Comparison of ENCODE assay signal across 10 cellular contexts in the genomic region with DNA sequence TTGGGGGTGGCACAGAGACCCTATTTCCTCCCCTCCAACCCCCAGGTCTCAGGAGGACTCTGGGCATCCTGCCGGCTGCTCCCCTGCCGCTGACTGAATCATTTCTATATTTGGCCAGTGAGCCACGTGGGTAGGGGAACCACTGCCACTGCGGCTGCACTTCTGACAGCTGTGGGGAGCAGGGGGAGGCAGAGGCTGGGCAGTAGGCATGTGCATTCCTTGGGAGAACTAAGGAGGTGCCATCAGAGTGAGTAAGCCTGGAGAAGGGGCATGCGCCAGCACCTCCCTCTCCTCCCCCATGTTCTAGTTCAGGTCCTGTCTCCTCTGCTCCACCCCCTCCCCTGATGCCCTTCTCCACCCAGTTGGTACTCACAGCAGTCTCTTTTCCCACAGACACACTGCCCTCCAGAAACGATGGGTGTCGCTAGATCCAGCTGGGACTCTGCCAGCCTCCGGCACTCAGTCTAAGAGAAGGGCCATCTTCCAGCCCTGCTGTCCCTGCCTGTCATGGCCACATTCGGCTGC. TPM values are rescaled to one million over a fixed set of nuclear protein-coding genes. Genes with fewer than 3 reads are reported as not detected.
A peak's percentile ranks its signal among the peaks of the same experiment; 100 is the strongest.
DNase-seq lines count a peak whose midpoint lies in the region; ATAC-seq and TF ChIP-seq lines count a peak whose summit lies in the region.
"Had no signal": no experiment of that assay in that cellular context is flagged by ENCODE, and none has a peak within 500 bp of the region (broad histone marks: within the 10 kb centered on the region; RNA-seq: fewer than 3 reads in every experiment).

No MANE protein-coding gene starts in this region.

- peaks cover 3% of the 10 kb centered on the region for H3K27me3 Mint-ChIP-seq in chondrocyte (ENCODE audit: low read depth)

- H4K20me1 ChIP-seq in KMS-11 (ENCODE audit: insufficient read depth), result no peaks in the 10 kb centered on the region
- H4K20me1 ChIP-seq in osteoblast (ENCODE audit: insufficient read depth, low read length), result no peaks in the 10 kb centered on the region

- H3K9ac ChIP-seq in KMS-11, result peak overlapping the region; percentile 22; the same call in 1 of the 2 replicates

- H3K4me2 ChIP-seq in KMS-11 (peak overlapping the region; percentile 84), osteoblast (ENCODE audit: insufficient read depth, low read length) (peak overlapping the region; percentile 69)

- H3K36me3 ChIP-seq in KMS-11 (ENCODE audit: insufficient read depth) (no peaks in the 10 kb centered on the region), osteoblast (ENCODE audit: insufficient read depth, low read length) (no peaks in the 10 kb centered on the region)

- H3K9me3 Mint-ChIP-seq in chondrocyte (ENCODE audit: low read depth), result no peaks in the 10 kb centered on the region
- H3K9me3 Mint-ChIP-seq: stimulated activated naive CD8-positive, alpha-beta T cell treated with anti-CD3 and anti-CD28 coated beads, Interleukin-15, Interleukin-2, amounts not matched to agents 100 ng/mL and 50 ng/mL, for 24 hours had no signal

- H3K27ac Mint-ChIP-seq in chondrocyte (ENCODE audit: unreplicated experiment), result peak overlapping the region; percentile 90
- H3K27ac Mint-ChIP-seq: stimulated activated naive CD8-positive, alpha-beta T cell treated with anti-CD3 and anti-CD28 coated beads, Interleukin-15, Interleukin-2, amounts not matched to agents 100 ng/mL and 50 ng/mL, for 24 hours had no signal

- peak; percentile 46 for ATAC-seq in GM18517 (IDR thresholded peaks at IDR 0.05; ENCODE audit: unreplicated experiment)

- peaks cover 43% of the 10 kb centered on the region for H3K4me1 Mint-ChIP-seq in chondrocyte (ENCODE audit: low read depth)

- DNase-seq in chondrocyte (ENCODE audit: low spot score) (no peak), osteoblast (ENCODE audit: insufficient read length, low spot score, missing footprints) (peak; percentile 98), GF-D8 (lab: John Stamatoyannopoulos, UW) (no peak), cerebellar nuclear complex (lab: John Stamatoyannopoulos, UW) (no peak), NOMO-1 treated with DMSO at 0.1 percent for 48 hours (lab: John Stamatoyannopoulos, UW; ENCODE audit: unreplicated experiment) (no peak), DMS79 (lab: John Stamatoyannopoulos, UW) (no peak)

- H3K36me3 Mint-ChIP-seq in chondrocyte (ENCODE audit: low read depth), result peaks cover 3% of the 10 kb centered on the region

- TF ChIP-seq CTCF in KMS-11 (conservative IDR thresholded peaks at IDR 0.05; ENCODE audit: low read depth, low read length) (peak; percentile 21; the same call in 1 of the 2 replicates), chondrocyte (IDR thresholded peaks at IDR 0.05) (peak; percentile 63), osteoblast (IDR thresholded peaks at IDR 0.05; ENCODE audit: extremely low read depth, low read depth, low read length) (peak; percentile 36)

- peak overlapping the region; percentile 5 for H3K4me3 Mint-ChIP-seq in chondrocyte (ENCODE audit: unreplicated experiment)
- H3K4me3 Mint-ChIP-seq: stimulated activated naive CD8-positive, alpha-beta T cell treated with anti-CD3 and anti-CD28 coated beads, Interleukin-15, Interleukin-2, amounts not matched to agents 100 ng/mL and 50 ng/mL, for 24 hours had no signal

- H2AFZ ChIP-seq in KMS-11 (ENCODE audit: low read depth) (peak overlapping the region; percentile 78), osteoblast (ENCODE audit: low read length) (peak overlapping the region; percentile 66)

- H3K4me3 ChIP-seq in KMS-11 (IDR thresholded peaks at IDR 0.05; ENCODE audit: insufficient read depth, low read depth, low read length) (peak overlapping the region; percentile 67), osteoblast (ENCODE audit: insufficient read depth, low read length) (peak overlapping the region; percentile 31)

- H3K27ac ChIP-seq in KMS-11, result peak overlapping the region; percentile 3; the same call in 1 of the 2 replicates
- peak overlapping the region; percentile 48 for H3K27ac ChIP-seq in osteoblast (ENCODE audit: low read depth, low read length)

- H3K79me2 ChIP-seq in KMS-11 (ENCODE audit: insufficient read depth, low read depth), result no peaks in the 10 kb centered on the region
- H3K79me2 ChIP-seq in osteoblast (ENCODE audit: insufficient read depth, low read length), result no peaks in the 10 kb centered on the region

- H3K9me3 ChIP-seq in osteoblast (ENCODE audit: low read depth, low read length), result no peaks in the 10 kb centered on the region

- H3K4me1 ChIP-seq in KMS-11 (ENCODE audit: low read depth, poor library complexity, severe bottlenecking) (peaks cover 67% of the 10 kb centered on the region), osteoblast (ENCODE audit: insufficient read depth, low read length) (peaks cover 17% of the 10 kb centered on the region)

- H3K27me3 ChIP-seq in KMS-11 (ENCODE audit: insufficient read depth, low read depth), result no peaks in the 10 kb centered on the region
- no peaks in the 10 kb centered on the region for H3K27me3 ChIP-seq in osteoblast (ENCODE audit: insufficient read depth, low read length)

RNA-seq across cellular contexts. Expression of gene PPFIA4, which starts 12.0 kb away (rescaled TPM):
- total RNA-seq in chondrocyte, result 6.0 to 16.3 TPM (median 14.7 TPM) in 3 replicates
- 8.0 and 10.9 TPM in 2 replicates for total RNA-seq in osteoblast

RNA-seq across cellular contexts. Expression of gene TMEM183A, which starts 31.1 kb away (rescaled TPM):
- total RNA-seq in chondrocyte, result 51.4 to 59.1 TPM (median 55.5 TPM) in 3 replicates
- 116 and 118 TPM in 2 replicates for total RNA-seq in osteoblast

RNA-seq across cellular contexts. Expression of gene MYOG, which starts 47.5 kb away (rescaled TPM):
- total RNA-seq in chondrocyte, result not detected in 3 replicates
- not detected in 2 replicates for total RNA-seq in osteoblast
- total RNA-seq: endothelial cell of umbilical vein had no signal
